In the genomic region with DNA sequence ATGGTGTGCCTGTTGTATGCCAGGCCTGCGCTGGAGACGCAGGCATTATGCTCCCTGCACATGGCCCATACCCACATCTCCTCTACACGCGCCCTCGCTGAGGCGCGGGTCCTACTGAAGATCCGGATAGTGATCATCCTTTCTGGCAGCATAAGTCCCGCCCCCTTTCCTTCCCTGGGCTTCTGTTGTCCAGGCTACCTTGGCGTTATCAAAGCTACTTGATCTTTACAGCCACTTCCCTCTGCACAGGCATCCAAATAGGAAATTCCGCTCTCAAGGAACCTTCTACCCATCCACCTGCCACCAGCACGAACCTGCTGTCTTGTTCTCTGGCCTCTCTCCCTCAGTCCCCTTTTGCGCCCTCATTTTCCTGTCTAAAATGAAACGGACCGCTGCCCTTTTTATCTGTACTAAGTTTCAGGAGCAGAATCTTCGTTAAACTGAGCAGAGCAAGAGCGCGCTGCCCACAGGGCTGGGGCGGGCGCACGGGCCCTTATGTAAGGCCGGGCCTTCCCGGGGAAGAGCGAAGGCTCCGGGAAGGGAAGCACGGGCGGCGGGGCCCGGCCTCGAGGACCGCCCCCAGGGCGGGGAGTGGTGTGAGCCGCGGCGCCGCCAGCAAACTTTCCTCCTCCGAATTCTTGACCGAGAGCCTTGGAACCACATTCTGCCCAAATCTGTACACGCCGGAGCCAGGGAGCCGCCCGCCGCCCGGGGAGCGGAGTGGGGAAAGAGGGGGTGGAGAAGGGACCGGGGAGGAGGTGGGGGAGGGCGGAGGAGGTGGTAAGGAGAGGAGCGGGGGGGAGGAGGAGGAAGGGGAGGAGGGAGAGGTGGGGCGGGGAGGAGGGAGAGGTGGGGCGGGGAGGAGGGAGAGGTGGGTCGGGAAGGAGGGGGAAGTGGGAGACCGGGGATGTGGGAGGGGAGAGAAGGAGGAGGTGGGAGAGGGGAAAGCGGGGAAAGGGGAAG, we compare ENCODE assay signal across 8 cellular contexts. TPM values are rescaled to one million over a fixed set of nuclear protein-coding genes. Genes with fewer than 3 reads are reported as not detected.
DNase-seq lines count a peak whose midpoint lies in the region; ATAC-seq and TF ChIP-seq lines count a peak whose summit lies in the region.

No MANE protein-coding gene starts in this region.

- intact Hi-C loops in esophagus muscularis mucosa (cut with DNase I) = loop anchor here (5.0 kb wide), 2 partner anchors 41 to 114 kb away; partner anchors contain the start of gene KATNAL1
- intact Hi-C loops in mucosa of descending colon (cut with DNase I, micrococcal nuclease) = no loop called here

- H3K27me3 ChIP-seq in esophagus muscularis mucosa = no peaks in the 10 kb centered on the region
- no peaks in the 10 kb centered on the region for H3K27me3 ChIP-seq in stomach smooth muscle (ENCODE audit: control insufficient read depth in 1 of 2, insufficient read depth in 2 of 2, low read length in 2 of 2)

- H3K9ac ChIP-seq in stomach smooth muscle (ENCODE audit: low read length in 2 of 2) = peak overlapping the region; percentile 88 to 97

- H3K4me1 ChIP-seq in esophagus muscularis mucosa (peaks cover 5 to 39% (median 22%) of the 10 kb centered on the region in 4 donors), mucosa of descending colon (ENCODE audit: low read depth) (peaks cover 12% of the 10 kb centered on the region), stomach smooth muscle (ENCODE audit: control insufficient read depth, insufficient read depth, low read length) (peaks cover 11% of the 10 kb centered on the region)

- TF ChIP-seq CTCF in esophagus muscularis mucosa (IDR thresholded peaks at IDR 0.05) = no peak
- no peak for TF ChIP-seq CTCF in mucosa of descending colon (IDR thresholded peaks at IDR 0.05)

- no peaks in the 10 kb centered on the region for H3K36me3 ChIP-seq in esophagus muscularis mucosa
- H3K36me3 ChIP-seq in mucosa of descending colon (ENCODE audit: low read depth) = no peaks in the 10 kb centered on the region
- no peaks in the 10 kb centered on the region for H3K36me3 ChIP-seq in stomach smooth muscle (ENCODE audit: control insufficient read depth in 2 of 2, insufficient read depth in 2 of 2, low read length in 2 of 2)

- TF ChIP-seq EP300 in esophagus muscularis mucosa (IDR thresholded peaks at IDR 0.05) = no peak

- peak; percentile 85 for TF ChIP-seq POLR2A in esophagus muscularis mucosa (IDR thresholded peaks at IDR 0.05; ENCODE audit: low read depth)

- H3K4me3 ChIP-seq in esophagus muscularis mucosa (peak overlapping the region; percentile 60 to 74 (median 65)), mucosa of descending colon (peak overlapping the region; percentile 14), stomach smooth muscle (ENCODE audit: low read length in 2 of 2) (peak overlapping the region; percentile 83)

- ATAC-seq in HG02943 (IDR thresholded peaks at IDR 0.05; ENCODE audit: low read depth, unreplicated experiment) = peak; percentile 49
- ATAC-seq in mucosa of descending colon = peak; percentile 86

- H3K9me3 ChIP-seq in esophagus muscularis mucosa = no peaks in the 10 kb centered on the region
- no peaks in the 10 kb centered on the region for H3K9me3 ChIP-seq in mucosa of descending colon
- no peaks in the 10 kb centered on the region for H3K9me3 ChIP-seq in stomach smooth muscle (ENCODE audit: control insufficient read depth in 2 of 2, low read length in 2 of 2)

- H3K27ac ChIP-seq in esophagus muscularis mucosa (replicated peaks in 1 of 4) (peak overlapping the region; percentile 91 to 97 (median 93)), stomach smooth muscle (ENCODE audit: low read length) (peak overlapping the region; percentile 98)

- DNase-seq in DMS 273 (lab: John Stamatoyannopoulos, UW; ENCODE audit: unreplicated experiment) (peak; percentile 80), DMS 273 treated with DMSO at 0.1 percent for 48 hours (lab: John Stamatoyannopoulos, UW) (no peak), NCI-H748 treated with DMSO at 0.1 percent for 48 hours (lab: John Stamatoyannopoulos, UW) (peak; percentile 81), esophagus muscularis mucosa (ENCODE audit: extremely low spot score) (peak; percentile 95), mucosa of descending colon (peak; percentile 82 to 87 (median 87))
- peak; percentile 53 to 61 for DNase-seq in activated T-cell treated with anti-CD3 and anti-CD28 coated beads, Interleukin-2, amount 50 U/mL, for 48 hours

- WGBS in esophagus muscularis mucosa = 15% methylated on average over 16 of the region's 53 CpGs

RNA-seq across cellular contexts. Expression of gene UBE2L5, which starts 0.9 kb away (rescaled TPM):
- total RNA-seq in esophagus muscularis mucosa (under 1 TPM in 1 of 4 donors, not detected in 3; 0.39 TPM), mucosa of descending colon (not detected)

RNA-seq across cellular contexts. Expression of gene HMGB1, which starts 44.4 kb away (rescaled TPM):
- total RNA-seq in esophagus muscularis mucosa (100 to 1,000 TPM; 169 to 229 (median 218) TPM), mucosa of descending colon (100 to 1,000 TPM; 178 to 303 (median 259) TPM)

Comparison
In these comparisons a context has a peak if more than half of its experiments do, and no peak if none do; other contexts are left out.
1. H3K4me3 ChIP-seq: peak in every context shown above with its lines; median percentile 83 in stomach smooth muscle; 65 in esophagus muscularis mucosa; 14 in mucosa of descending colon.